In genomic region chr1:161044535-161044907, GRCh38 we compare ENCODE assay signal across 8 cellular contexts. TPM values are rescaled to one million over a fixed set of nuclear protein-coding genes. Genes with fewer than 3 reads are reported as not detected.
DNase-seq lines count a peak whose midpoint lies in the region; ATAC-seq and TF ChIP-seq lines count a peak whose summit lies in the region.

No MANE protein-coding gene starts in this region.

- TF ChIP-seq POLR2A in heart left ventricle (IDR thresholded peaks at IDR 0.05), result no peak
- no peak for TF ChIP-seq POLR2A in vagina (IDR thresholded peaks at IDR 0.05)

- intact Hi-C loops in heart left ventricle (cut with DNase I) (loop anchor here in 9 of 10 donors (2.0 to 10.0 kb wide), 5 partner anchors 24 to 90 kb away; partner anchors contain the start of genes DEDD (in 3 of the 9), F11R (in 2 of the 9) and KLHDC9 (in 1 of the 9)), left cardiac atrium (cut with DNase I) (loop anchor here in 1 of 2 donors (10.0 kb wide), 2 partner anchors 50 to 90 kb away; partner anchors contain the start of gene DEDD), vagina (cut with DNase I) (no loop called here)

- TF ChIP-seq CTCF in heart left ventricle (IDR thresholded peaks at IDR 0.05) (no peak), brain microvascular endothelial cell (IDR thresholded peaks at IDR 0.05; ENCODE audit: low read depth, low read length, missing control alignments) (no peak), vagina (IDR thresholded peaks at IDR 0.05) (no peak)

- in situ Hi-C loops in brain microvascular endothelial cell (cut with HindIII; ENCODE audit: low pct_ligation_motif_present, low sequenced_read_pairs), result loop anchor here (25.0 kb wide), 1 partner anchor 93 kb away; the partner anchor contains the start of gene DEDD

- no peaks in the 10 kb centered on the region for H3K9me3 ChIP-seq in heart left ventricle
- H3K9me3 ChIP-seq in vagina, result no peaks in the 10 kb centered on the region

- H3K4me1 ChIP-seq in heart left ventricle (peaks cover 0 to 46% (median 15%) of the 10 kb centered on the region in 12 donors), vagina (peaks cover 23% of the 10 kb centered on the region)

- DNase-seq in heart left ventricle, result no peak
- DNase-seq in left cardiac atrium, result no peak
- no peak for DNase-seq in brain microvascular endothelial cell
- peak; percentile 22 to 26 for DNase-seq in lung microvascular endothelial cell (ENCODE audit: low read depth in 2 of 2)
- DNase-seq in vagina (ENCODE audit: extremely low spot score in 2 of 2), result no peak
- no peak for DNase-seq in AG08395 (ENCODE audit: low spot score)

- ATAC-seq in heart left ventricle (no peak), left cardiac atrium (no peak), HG03521 (IDR thresholded peaks at IDR 0.05; ENCODE audit: unreplicated experiment) (no peak), HG02571 (IDR thresholded peaks at IDR 0.05; ENCODE audit: unreplicated experiment) (no peak)

- no peaks in the 10 kb centered on the region for H3K27me3 ChIP-seq in heart left ventricle
- H3K27me3 ChIP-seq in brain microvascular endothelial cell (replicated peaks), result no peaks in the 10 kb centered on the region
- H3K27me3 ChIP-seq in vagina, result no peaks in the 10 kb centered on the region

- H3K27ac ChIP-seq in heart left ventricle, result peak overlapping the region; percentile 87 to 98 (median 96)
- H3K27ac ChIP-seq in brain microvascular endothelial cell, result peak overlapping the region; percentile 96
- peak overlapping the region; percentile 95 for H3K27ac ChIP-seq in vagina

- H3K4me3 ChIP-seq in heart left ventricle (peak overlapping the region; percentile 69 to 99 (median 82)), brain microvascular endothelial cell (ENCODE audit: low read depth, low read length) (peak overlapping the region; percentile 90), vagina (peak overlapping the region; percentile 66 to 79)

- H3K36me3 ChIP-seq in heart left ventricle (peaks cover 0 to 54% (median 38%) of the 10 kb centered on the region in 9 donors), brain microvascular endothelial cell (replicated peaks) (peaks cover 29% of the 10 kb centered on the region), vagina (peaks cover 0 to 37% of the 10 kb centered on the region in 2 donors)

RNA-seq across cellular contexts. Expression of gene USF1, which starts 1.3 kb away (rescaled TPM):
- total RNA-seq in heart left ventricle, result 10 to 100 TPM; 20.2 to 51.1 (median 28.2) TPM
- 10 to 100 TPM; 31.9 to 43.0 TPM for polyA plus RNA-seq in heart left ventricle
- 10 to 100 TPM; 33.7 to 34.4 TPM for total RNA-seq in left cardiac atrium
- 83.0 and 105 TPM in 2 replicates for total RNA-seq in lung microvascular endothelial cell
- total RNA-seq in vagina, result 39.0 TPM

RNA-seq across cellular contexts. Expression of gene TSTD1, which starts 5.8 kb away (rescaled TPM):
- total RNA-seq in heart left ventricle (10 to 100 TPM in 7 of 9 donors, 1 to 10 TPM in 2; 6.1 to 22.7 (median 14.4) TPM), left cardiac atrium (10 to 100 TPM; 21.6 to 23.5 TPM), lung microvascular endothelial cell (1.7 and 7.1 TPM in 2 replicates), vagina (44.7 TPM)
- polyA plus RNA-seq in heart left ventricle, result 10 to 100 TPM; 14.7 to 16.2 TPM

RNA-seq across cellular contexts. Expression of gene F11R, which starts 23.6 kb away (rescaled TPM):
- 10 to 100 TPM in 5 of 9 donors, 1 to 10 TPM in 4; 7.5 to 23.4 (median 10.9) TPM for total RNA-seq in heart left ventricle
- polyA plus RNA-seq in heart left ventricle, result 10 to 100 TPM in 1 of 2 donors, 1 to 10 TPM in 1; 7.4 to 13.8 TPM
- total RNA-seq in left cardiac atrium, result 10 to 100 TPM; 16.4 to 18.0 TPM
- 49.3 and 150 TPM in 2 replicates for total RNA-seq in lung microvascular endothelial cell
- 178 TPM for total RNA-seq in vagina

RNA-seq across cellular contexts. Expression of gene ARHGAP30, which starts 25.2 kb away (rescaled TPM):
- total RNA-seq in heart left ventricle (10 to 100 TPM in 2 of 9 donors, 1 to 10 TPM in 7; 1.7 to 32.2 (median 2.1) TPM), left cardiac atrium (10 to 100 TPM in 1 of 2 donors, 1 to 10 TPM in 1; 7.4 to 10.0 TPM), lung microvascular endothelial cell (not detected in 2 replicates), vagina (14.5 TPM)
- polyA plus RNA-seq in heart left ventricle, result 1 to 10 TPM; 1.3 to 3.0 TPM

RNA-seq across cellular contexts. Expression of gene NECTIN4, which starts 44.8 kb away (rescaled TPM):
- total RNA-seq in heart left ventricle (under 1 TPM in 2 of 9 donors, not detected in 7; 0.07 to 0.53 TPM), left cardiac atrium (under 1 TPM in 1 of 2 donors, not detected in 1; 0.08 TPM), lung microvascular endothelial cell (0.44 TPM in 1 of 2 replicates, not detected in the other), vagina (42.7 TPM)
- under 1 TPM in 1 of 2 donors, not detected in 1; 0.03 TPM for polyA plus RNA-seq in heart left ventricle

Comparison
In these comparisons a context has a peak if more than half of its experiments do, and no peak if none do; other contexts are left out.
1. DNase-seq: peak in lung microvascular endothelial cell (2 of 2); none in heart left ventricle (0 of 5), left cardiac atrium (single experiment), brain microvascular endothelial cell (single experiment), vagina (0 of 2) and AG08395 (single experiment).
2. Peak in every context shown above with its lines, with median percentiles within 50 percentile points of each other: H3K27ac ChIP-seq and H3K4me3 ChIP-seq.